ENCODE assay signal across 2 cellular contexts in the genomic region with DNA sequence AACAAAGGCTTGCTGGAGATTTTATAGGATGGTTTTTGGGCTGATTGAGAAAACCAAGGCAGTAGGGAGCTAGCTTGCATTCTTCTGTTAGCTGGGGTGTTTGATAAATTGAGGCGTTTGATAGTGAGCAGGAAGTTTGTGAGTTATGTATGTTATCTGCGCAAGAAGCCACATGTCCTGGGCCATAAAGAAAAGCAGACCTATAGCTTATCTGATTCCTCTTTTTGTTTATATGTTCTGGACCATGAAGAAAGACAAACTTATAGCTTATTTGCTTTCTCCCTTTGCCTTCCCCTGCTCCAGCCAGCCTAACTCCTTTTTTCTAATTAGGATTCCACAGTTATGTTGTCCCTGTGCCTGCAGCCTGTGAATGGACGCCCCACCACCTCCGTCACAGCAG.
TF ChIP-seq lines count a peak whose summit lies in the region.

No MANE protein-coding gene starts in this region.

TF ChIP-seq in GM23338, 12 proteins besides CTCF, POLR2A, EP300 and RAD21 (continued from another document):
- TF ChIP-seq, protein P1, sequence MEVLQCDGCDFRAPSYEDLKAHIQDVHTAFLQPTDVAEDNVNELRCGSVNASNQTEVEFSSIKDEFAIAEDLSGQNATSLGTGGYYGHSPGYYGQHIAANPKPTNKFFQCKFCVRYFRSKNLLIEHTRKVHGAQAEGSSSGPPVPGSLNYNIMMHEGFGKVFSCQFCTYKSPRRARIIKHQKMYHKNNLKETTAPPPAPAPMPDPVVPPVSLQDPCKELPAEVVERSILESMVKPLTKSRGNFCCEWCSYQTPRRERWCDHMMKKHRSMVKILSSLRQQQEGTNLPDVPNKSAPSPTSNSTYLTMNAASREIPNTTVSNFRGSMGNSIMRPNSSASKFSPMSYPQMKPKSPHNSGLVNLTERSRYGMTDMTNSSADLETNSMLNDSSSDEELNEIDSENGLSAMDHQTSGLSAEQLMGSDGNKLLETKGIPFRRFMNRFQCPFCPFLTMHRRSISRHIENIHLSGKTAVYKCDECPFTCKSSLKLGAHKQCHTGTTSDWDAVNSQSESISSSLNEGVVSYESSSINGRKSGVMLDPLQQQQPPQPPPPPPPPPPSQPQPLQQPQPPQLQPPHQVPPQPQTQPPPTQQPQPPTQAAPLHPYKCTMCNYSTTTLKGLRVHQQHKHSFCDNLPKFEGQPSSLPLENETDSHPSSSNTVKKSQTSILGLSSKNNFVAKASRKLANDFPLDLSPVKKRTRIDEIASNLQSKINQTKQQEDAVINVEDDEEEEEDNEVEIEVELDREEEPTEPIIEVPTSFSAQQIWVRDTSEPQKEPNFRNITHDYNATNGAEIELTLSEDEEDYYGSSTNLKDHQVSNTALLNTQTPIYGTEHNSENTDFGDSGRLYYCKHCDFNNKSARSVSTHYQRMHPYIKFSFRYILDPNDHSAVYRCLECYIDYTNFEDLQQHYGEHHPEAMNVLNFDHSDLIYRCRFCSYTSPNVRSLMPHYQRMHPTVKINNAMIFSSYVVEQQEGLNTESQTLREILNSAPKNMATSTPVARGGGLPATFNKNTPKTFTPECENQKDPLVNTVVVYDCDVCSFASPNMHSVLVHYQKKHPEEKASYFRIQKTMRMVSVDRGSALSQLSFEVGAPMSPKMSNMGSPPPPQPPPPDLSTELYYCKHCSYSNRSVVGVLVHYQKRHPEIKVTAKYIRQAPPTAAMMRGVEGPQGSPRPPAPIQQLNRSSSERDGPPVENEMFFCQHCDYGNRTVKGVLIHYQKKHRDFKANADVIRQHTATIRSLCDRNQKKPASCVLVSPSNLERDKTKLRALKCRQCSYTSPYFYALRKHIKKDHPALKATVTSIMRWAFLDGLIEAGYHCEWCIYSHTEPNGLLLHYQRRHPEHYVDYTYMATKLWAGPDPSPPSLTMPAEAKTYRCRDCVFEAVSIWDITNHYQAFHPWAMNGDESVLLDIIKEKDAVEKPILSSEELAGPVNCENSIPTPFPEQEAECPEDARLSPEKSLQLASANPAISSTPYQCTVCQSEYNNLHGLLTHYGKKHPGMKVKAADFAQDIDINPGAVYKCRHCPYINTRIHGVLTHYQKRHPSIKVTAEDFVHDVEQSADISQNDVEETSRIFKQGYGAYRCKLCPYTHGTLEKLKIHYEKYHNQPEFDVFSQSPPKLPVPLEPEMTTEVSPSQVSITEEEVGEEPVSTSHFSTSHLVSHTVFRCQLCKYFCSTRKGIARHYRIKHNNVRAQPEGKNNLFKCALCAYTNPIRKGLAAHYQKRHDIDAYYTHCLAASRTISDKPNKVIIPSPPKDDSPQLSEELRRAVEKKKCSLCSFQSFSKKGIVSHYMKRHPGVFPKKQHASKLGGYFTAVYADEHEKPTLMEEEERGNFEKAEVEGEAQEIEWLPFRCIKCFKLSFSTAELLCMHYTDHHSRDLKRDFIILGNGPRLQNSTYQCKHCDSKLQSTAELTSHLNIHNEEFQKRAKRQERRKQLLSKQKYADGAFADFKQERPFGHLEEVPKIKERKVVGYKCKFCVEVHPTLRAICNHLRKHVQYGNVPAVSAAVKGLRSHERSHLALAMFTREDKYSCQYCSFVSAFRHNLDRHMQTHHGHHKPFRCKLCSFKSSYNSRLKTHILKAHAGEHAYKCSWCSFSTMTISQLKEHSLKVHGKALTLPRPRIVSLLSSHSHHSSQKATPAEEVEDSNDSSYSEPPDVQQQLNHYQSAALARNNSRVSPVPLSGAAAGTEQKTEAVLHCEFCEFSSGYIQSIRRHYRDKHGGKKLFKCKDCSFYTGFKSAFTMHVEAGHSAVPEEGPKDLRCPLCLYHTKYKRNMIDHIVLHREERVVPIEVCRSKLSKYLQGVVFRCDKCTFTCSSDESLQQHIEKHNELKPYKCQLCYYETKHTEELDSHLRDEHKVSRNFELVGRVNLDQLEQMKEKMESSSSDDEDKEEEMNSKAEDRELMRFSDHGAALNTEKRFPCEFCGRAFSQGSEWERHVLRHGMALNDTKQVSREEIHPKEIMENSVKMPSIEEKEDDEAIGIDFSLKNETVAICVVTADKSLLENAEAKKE (CRISPR knock-in tag; IDR thresholded peaks at IDR 0.05): no peak
- no peak for TF ChIP-seq REST (IDR thresholded peaks at IDR 0.05; ENCODE audit: unreplicated experiment)
- TF ChIP-seq STAT1 (IDR thresholded peaks at IDR 0.05; ENCODE audit: unreplicated experiment): no peak
- no peak for TF ChIP-seq EZH2 (IDR thresholded peaks at IDR 0.05; ENCODE audit: low read depth, unreplicated experiment)
- TF ChIP-seq ZNF114 (CRISPR knock-in tag; IDR thresholded peaks at IDR 0.05): no peak
- no peak for TF ChIP-seq EZH2phosphoT487 (IDR thresholded peaks at IDR 0.05; ENCODE audit: unreplicated experiment)
- no peak for TF ChIP-seq NANOG (IDR thresholded peaks at IDR 0.05; ENCODE audit: borderline replicate concordance)
- no peak for TF ChIP-seq POLR2AphosphoS5 (IDR thresholded peaks at IDR 0.05; ENCODE audit: low read depth)
- no peak for TF ChIP-seq CREB1 (CRISPR knock-in tag; IDR thresholded peaks at IDR 0.05; ENCODE audit: low read depth)

TF ChIP-seq in WTC11, 78 proteins besides CTCF, POLR2A, EP300 and RAD21 (continued from another document):
- TF ChIP-seq ZNF281 (CRISPR knock-in tag; IDR thresholded peaks at IDR 0.05): no peak
- TF ChIP-seq, protein P2, sequence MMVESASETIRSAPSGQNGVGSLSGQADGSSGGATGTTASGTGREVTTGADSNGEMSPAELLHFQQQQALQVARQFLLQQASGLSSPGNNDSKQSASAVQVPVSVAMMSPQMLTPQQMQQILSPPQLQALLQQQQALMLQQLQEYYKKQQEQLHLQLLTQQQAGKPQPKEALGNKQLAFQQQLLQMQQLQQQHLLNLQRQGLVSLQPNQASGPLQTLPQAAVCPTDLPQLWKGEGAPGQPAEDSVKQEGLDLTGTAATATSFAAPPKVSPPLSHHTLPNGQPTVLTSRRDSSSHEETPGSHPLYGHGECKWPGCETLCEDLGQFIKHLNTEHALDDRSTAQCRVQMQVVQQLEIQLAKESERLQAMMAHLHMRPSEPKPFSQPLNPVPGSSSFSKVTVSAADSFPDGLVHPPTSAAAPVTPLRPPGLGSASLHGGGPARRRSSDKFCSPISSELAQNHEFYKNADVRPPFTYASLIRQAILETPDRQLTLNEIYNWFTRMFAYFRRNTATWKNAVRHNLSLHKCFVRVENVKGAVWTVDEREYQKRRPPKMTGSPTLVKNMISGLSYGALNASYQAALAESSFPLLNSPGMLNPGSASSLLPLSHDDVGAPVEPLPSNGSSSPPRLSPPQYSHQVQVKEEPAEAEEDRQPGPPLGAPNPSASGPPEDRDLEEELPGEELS (CRISPR knock-in tag; IDR thresholded peaks at IDR 0.05): no peak
- TF ChIP-seq TCF7 (CRISPR knock-in tag; IDR thresholded peaks at IDR 0.05; ENCODE audit: low read depth): no peak
- no peak for TF ChIP-seq ZNF396 (CRISPR knock-in tag; IDR thresholded peaks at IDR 0.05; ENCODE audit: borderline replicate concordance)
- no peak for TF ChIP-seq FOXK1 (CRISPR knock-in tag; IDR thresholded peaks at IDR 0.05)
- TF ChIP-seq, protein P3, sequence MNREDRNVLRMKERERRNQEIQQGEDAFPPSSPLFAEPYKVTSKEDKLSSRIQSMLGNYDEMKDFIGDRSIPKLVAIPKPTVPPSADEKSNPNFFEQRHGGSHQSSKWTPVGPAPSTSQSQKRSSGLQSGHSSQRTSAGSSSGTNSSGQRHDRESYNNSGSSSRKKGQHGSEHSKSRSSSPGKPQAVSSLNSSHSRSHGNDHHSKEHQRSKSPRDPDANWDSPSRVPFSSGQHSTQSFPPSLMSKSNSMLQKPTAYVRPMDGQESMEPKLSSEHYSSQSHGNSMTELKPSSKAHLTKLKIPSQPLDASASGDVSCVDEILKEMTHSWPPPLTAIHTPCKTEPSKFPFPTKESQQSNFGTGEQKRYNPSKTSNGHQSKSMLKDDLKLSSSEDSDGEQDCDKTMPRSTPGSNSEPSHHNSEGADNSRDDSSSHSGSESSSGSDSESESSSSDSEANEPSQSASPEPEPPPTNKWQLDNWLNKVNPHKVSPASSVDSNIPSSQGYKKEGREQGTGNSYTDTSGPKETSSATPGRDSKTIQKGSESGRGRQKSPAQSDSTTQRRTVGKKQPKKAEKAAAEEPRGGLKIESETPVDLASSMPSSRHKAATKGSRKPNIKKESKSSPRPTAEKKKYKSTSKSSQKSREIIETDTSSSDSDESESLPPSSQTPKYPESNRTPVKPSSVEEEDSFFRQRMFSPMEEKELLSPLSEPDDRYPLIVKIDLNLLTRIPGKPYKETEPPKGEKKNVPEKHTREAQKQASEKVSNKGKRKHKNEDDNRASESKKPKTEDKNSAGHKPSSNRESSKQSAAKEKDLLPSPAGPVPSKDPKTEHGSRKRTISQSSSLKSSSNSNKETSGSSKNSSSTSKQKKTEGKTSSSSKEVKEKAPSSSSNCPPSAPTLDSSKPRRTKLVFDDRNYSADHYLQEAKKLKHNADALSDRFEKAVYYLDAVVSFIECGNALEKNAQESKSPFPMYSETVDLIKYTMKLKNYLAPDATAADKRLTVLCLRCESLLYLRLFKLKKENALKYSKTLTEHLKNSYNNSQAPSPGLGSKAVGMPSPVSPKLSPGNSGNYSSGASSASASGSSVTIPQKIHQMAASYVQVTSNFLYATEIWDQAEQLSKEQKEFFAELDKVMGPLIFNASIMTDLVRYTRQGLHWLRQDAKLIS (CRISPR knock-in tag; IDR thresholded peaks at IDR 0.05; ENCODE audit: borderline replicate concordance): no peak
- TF ChIP-seq, protein P4, sequence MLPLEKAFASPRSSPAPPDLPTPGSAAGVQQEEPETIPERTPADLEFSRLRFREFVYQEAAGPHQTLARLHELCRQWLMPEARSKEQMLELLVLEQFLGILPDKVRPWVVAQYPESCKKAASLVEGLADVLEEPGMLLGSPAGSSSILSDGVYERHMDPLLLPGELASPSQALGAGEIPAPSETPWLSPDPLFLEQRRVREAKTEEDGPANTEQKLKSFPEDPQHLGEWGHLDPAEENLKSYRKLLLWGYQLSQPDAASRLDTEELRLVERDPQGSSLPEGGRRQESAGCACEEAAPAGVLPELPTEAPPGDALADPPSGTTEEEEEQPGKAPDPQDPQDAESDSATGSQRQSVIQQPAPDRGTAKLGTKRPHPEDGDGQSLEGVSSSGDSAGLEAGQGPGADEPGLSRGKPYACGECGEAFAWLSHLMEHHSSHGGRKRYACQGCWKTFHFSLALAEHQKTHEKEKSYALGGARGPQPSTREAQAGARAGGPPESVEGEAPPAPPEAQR (CRISPR knock-in tag; IDR thresholded peaks at IDR 0.05): no peak
- no peak for TF ChIP-seq NR1H2 (CRISPR knock-in tag; IDR thresholded peaks at IDR 0.05)
- TF ChIP-seq NFATC4 (CRISPR knock-in tag; IDR thresholded peaks at IDR 0.05): no peak
- no peak for TF ChIP-seq SMAD4 (CRISPR knock-in tag; IDR thresholded peaks at IDR 0.05)
- TF ChIP-seq, protein P5, sequence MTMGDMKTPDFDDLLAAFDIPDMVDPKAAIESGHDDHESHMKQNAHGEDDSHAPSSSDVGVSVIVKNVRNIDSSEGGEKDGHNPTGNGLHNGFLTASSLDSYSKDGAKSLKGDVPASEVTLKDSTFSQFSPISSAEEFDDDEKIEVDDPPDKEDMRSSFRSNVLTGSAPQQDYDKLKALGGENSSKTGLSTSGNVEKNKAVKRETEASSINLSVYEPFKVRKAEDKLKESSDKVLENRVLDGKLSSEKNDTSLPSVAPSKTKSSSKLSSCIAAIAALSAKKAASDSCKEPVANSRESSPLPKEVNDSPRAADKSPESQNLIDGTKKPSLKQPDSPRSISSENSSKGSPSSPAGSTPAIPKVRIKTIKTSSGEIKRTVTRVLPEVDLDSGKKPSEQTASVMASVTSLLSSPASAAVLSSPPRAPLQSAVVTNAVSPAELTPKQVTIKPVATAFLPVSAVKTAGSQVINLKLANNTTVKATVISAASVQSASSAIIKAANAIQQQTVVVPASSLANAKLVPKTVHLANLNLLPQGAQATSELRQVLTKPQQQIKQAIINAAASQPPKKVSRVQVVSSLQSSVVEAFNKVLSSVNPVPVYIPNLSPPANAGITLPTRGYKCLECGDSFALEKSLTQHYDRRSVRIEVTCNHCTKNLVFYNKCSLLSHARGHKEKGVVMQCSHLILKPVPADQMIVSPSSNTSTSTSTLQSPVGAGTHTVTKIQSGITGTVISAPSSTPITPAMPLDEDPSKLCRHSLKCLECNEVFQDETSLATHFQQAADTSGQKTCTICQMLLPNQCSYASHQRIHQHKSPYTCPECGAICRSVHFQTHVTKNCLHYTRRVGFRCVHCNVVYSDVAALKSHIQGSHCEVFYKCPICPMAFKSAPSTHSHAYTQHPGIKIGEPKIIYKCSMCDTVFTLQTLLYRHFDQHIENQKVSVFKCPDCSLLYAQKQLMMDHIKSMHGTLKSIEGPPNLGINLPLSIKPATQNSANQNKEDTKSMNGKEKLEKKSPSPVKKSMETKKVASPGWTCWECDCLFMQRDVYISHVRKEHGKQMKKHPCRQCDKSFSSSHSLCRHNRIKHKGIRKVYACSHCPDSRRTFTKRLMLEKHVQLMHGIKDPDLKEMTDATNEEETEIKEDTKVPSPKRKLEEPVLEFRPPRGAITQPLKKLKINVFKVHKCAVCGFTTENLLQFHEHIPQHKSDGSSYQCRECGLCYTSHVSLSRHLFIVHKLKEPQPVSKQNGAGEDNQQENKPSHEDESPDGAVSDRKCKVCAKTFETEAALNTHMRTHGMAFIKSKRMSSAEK (CRISPR knock-in tag; IDR thresholded peaks at IDR 0.05; ENCODE audit: borderline replicate concordance): no peak
